Comparison of ENCODE assay signal across 22 cellular contexts in genomic region chr4:40848251-40848650, GRCh38.
DNase-seq lines count a peak whose midpoint lies in the region; ATAC-seq and TF ChIP-seq lines count a peak whose summit lies in the region.
"Had no signal": no experiment of that assay in that cellular context is flagged by ENCODE, and none has a peak within 500 bp of the region (broad histone marks: within the 10 kb centered on the region; RNA-seq: fewer than 3 reads in every experiment).

No MANE protein-coding gene starts in this region.

- in situ Hi-C loops in mammary epithelial cell (cut with MboI; ENCODE audit: low sequenced_read_pairs in 2 of 2), result no loop called here

- 92% methylated on average over 5 of the region's 5 CpGs for WGBS in mammary epithelial cell (ENCODE audit: low coverage, missing lambda C conversion rate)
- WGBS in stomach, 5 donors, result 70 to 94% (median 76%) methylated on average over 4 to 5 of the region's 5 CpGs
- 78 to 85% (median 81%) methylated on average over 5 of the region's 5 CpGs for WGBS in adrenal gland, 4 donors

- BruUV-seq in MCF 10A (replicated peaks; lab: Mats Ljungman, UMichigan) (no TSS peak), mammary epithelial cell (replicated peaks; lab: Mats Ljungman, UMichigan) (no TSS peak)

- no peak for TF ChIP-seq EP300 in stomach (IDR thresholded peaks at IDR 0.05)

- peak overlapping the region; percentile 53 for H3K27ac Mint-ChIP-seq in MCF 10A (ENCODE audit: low read depth, unreplicated experiment)
- peak overlapping the region; percentile 32 for H3K27ac Mint-ChIP-seq in chondrocyte (ENCODE audit: unreplicated experiment)
- H3K27ac Mint-ChIP-seq: activated T-cell treated with anti-CD3 and anti-CD28 coated beads, Interleukin-2, amount 50 U/mL, for 72 hours; effector memory CD8-positive, alpha-beta T cell; memory B cell; T-cell had no signal

- H3K9ac ChIP-seq in mammary epithelial cell (ENCODE audit: insufficient read depth, low read length), result no peak overlapping the region

- dilution Hi-C loops in mammary epithelial cell (cut with HindIII; ENCODE audit: low sequenced_read_pairs), result no loop called here

- H3K27me3 Mint-ChIP-seq in MCF 10A (ENCODE audit: insufficient read depth, unreplicated experiment) (no peaks in the 10 kb centered on the region), chondrocyte (ENCODE audit: low read depth) (no peaks in the 10 kb centered on the region)

- H3K36me3 ChIP-seq in mammary epithelial cell (ENCODE audit: insufficient read depth, low read length) (peaks cover 4% of the 10 kb centered on the region), stomach (no peaks in the 10 kb centered on the region), adrenal gland (replicated peaks in 1 of 2) (no peaks in the 10 kb centered on the region)
- H3K36me3 ChIP-seq: cardiac muscle cell, HAP-1, heart left ventricle had no signal

- H3K4me2 ChIP-seq in mammary epithelial cell (ENCODE audit: insufficient read depth, low read depth, low read length), result no peak overlapping the region
- H3K4me2 ChIP-seq: A549 had no signal

- H3K27me3 ChIP-seq in mammary epithelial cell (ENCODE audit: insufficient read depth, low read length) (no peaks in the 10 kb centered on the region), stomach (no peaks in the 10 kb centered on the region), adrenal gland (no peaks in the 10 kb centered on the region)
- H3K27me3 ChIP-seq: cardiac muscle cell, heart left ventricle had no signal

- DNase-seq in MCF 10A (ENCODE audit: unreplicated experiment), result no peak
- no peak for DNase-seq in mammary epithelial cell
- DNase-seq in NCI-H2196 treated with DMSO at 0.1 percent for 48 hours (lab: John Stamatoyannopoulos, UW; ENCODE audit: unreplicated experiment), result peak; percentile 84
- no peak for DNase-seq in chondrocyte (ENCODE audit: low spot score)
- no peak for DNase-seq in stomach
- no peak for DNase-seq in adrenal gland
- DNase-seq: activated CD4-positive, alpha-beta T cell treated with anti-CD3 and anti-CD28 coated beads, Interleukin-2, amount 50 U/mL, for 48 hours; activated T-cell treated with anti-CD3 and anti-CD28 coated beads, Interleukin-2, amount 50 U/mL, for 72 hours; DMS79 treated with DMSO at 0.1 percent for 48 hours; effector memory CD8-positive, alpha-beta T cell; heart left ventricle; NCI-H1694 treated with DMSO at 0.1 percent for 48 hours; Right ventricle myocardium superior; stimulated activated naive CD8-positive, alpha-beta T cell treated with anti-CD3 and anti-CD28 coated beads, Interleukin-15, Interleukin-2, amounts not matched to agents 100 U/mL and 50 U/mL, for 24 hours; T-cell had no signal

- intact Hi-C loops in MCF 10A (cut with micrococcal nuclease) (no loop called here), mammary epithelial cell (cut with micrococcal nuclease) (no loop called here), stomach (cut with DNase I; ENCODE audit: low total_unique reads) (no loop called here), adrenal gland (cut with DNase I) (no loop called here)

- H3K36me3 Mint-ChIP-seq in MCF 10A (ENCODE audit: insufficient read depth, unreplicated experiment) (peaks cover 59% of the 10 kb centered on the region), chondrocyte (ENCODE audit: low read depth) (peaks cover 2% of the 10 kb centered on the region)
- H3K36me3 Mint-ChIP-seq: memory B cell, T-cell had no signal

- H3K4me1 Mint-ChIP-seq in MCF 10A (ENCODE audit: insufficient read depth, unreplicated experiment), result no peaks in the 10 kb centered on the region
- H3K4me1 Mint-ChIP-seq in chondrocyte (ENCODE audit: low read depth), result peaks cover 22% of the 10 kb centered on the region
- H3K4me1 Mint-ChIP-seq: T-cell had no signal

- CTCF ChIA-PET in MCF 10A (lab: Yijun Ruan, JAX), result interaction anchor here (0.6 kb wide), 1 partner anchor 370 kb away, joined by 3 read pairs; no protein-coding TSS in a partner anchor
- CTCF ChIA-PET in mammary epithelial cell (lab: Charles Lee; ENCODE audit: low non-redundant PET), result no interaction called here

- H3K9me3 ChIP-seq in mammary epithelial cell (replicated peaks; ENCODE audit: insufficient read depth, low read length) (no peaks in the 10 kb centered on the region), stomach (no peaks in the 10 kb centered on the region), adrenal gland (replicated peaks in 1 of 3) (no peaks in the 10 kb centered on the region)
- H3K9me3 ChIP-seq: A549, HAP-1, heart left ventricle had no signal

- POLR2A ChIA-PET in MCF 10A (lab: Yijun Ruan, JAX), result no interaction called here

- no peaks in the 10 kb centered on the region for H3K4me1 ChIP-seq in mammary epithelial cell (ENCODE audit: insufficient read depth, low read length)
- H3K4me1 ChIP-seq in stomach, result peaks cover 0 to 9% (median 0%) of the 10 kb centered on the region in 4 donors
- no peaks in the 10 kb centered on the region for H3K4me1 ChIP-seq in adrenal gland (replicated peaks in 1 of 2)
- H3K4me1 ChIP-seq: A549 had no signal

- no peak overlapping the region for H3K27ac ChIP-seq in mammary epithelial cell (ENCODE audit: insufficient read depth, low read depth, low read length)
- H3K27ac ChIP-seq in stomach, result no peak overlapping the region
- H3K27ac ChIP-seq in adrenal gland, result no peak overlapping the region
- H3K27ac ChIP-seq: A549, cardiac muscle cell, heart left ventricle had no signal

- H3K9me3 Mint-ChIP-seq in MCF 10A (ENCODE audit: unreplicated experiment), result no peaks in the 10 kb centered on the region
- H3K9me3 Mint-ChIP-seq in chondrocyte (ENCODE audit: low read depth), result no peaks in the 10 kb centered on the region
- H3K9me3 Mint-ChIP-seq: activated T-cell treated with anti-CD3 and anti-CD28 coated beads, Interleukin-2, amount 50 U/mL, for 72 hours; effector memory CD8-positive, alpha-beta T cell; memory B cell; T-cell; type B pancreatic cell had no signal

- no peaks in the 10 kb centered on the region for H3K79me2 ChIP-seq in mammary epithelial cell (ENCODE audit: insufficient read depth, low read length)

- H3K4me3 ChIP-seq in mammary epithelial cell (replicated peaks in 1 of 3; ENCODE audit: insufficient read depth in 1 of 3, low read depth in 2 of 3, low read length in 3 of 3) (no peak overlapping the region), stomach (no peak overlapping the region), adrenal gland (no peak overlapping the region)
- H3K4me3 ChIP-seq: A549, cardiac muscle cell, HAP-1, heart left ventricle had no signal

- no peak overlapping the region for H2AFZ ChIP-seq in mammary epithelial cell (ENCODE audit: low read depth, low read length)

- TF ChIP-seq POLR2A in stomach (IDR thresholded peaks at IDR 0.05), result no peak
- TF ChIP-seq POLR2A in adrenal gland (IDR thresholded peaks at IDR 0.05), result no peak

- TF ChIP-seq CTCF in MCF 10A (IDR thresholded peaks at IDR 0.05; ENCODE audit: unreplicated experiment) (no peak), mammary epithelial cell (conservative IDR thresholded peaks at IDR 0.05 in 1 of 2, IDR thresholded peaks at IDR 0.05 in 1 of 2; ENCODE audit: extremely low read depth in 1 of 2, insufficient read depth in 1 of 2, low read depth in 1 of 2, low read length in 2 of 2) (no peak), chondrocyte (IDR thresholded peaks at IDR 0.05) (no peak), stomach (IDR thresholded peaks at IDR 0.05) (no peak), adrenal gland (IDR thresholded peaks at IDR 0.05) (no peak)

- no peak for ATAC-seq in GM21529 (IDR thresholded peaks at IDR 0.05; ENCODE audit: unreplicated experiment)
- no peak for ATAC-seq in activated CD4-positive, CD25-positive, alpha-beta regulatory T cell treated with anti-CD3 and anti-CD28 coated beads, Interleukin-2, amount 50 U/mL, for 24 hours
- ATAC-seq: A549; activated T-cell treated with anti-CD3 and anti-CD28 coated beads, Interleukin-2, amount 50 U/mL, for 72 hours; effector memory CD8-positive, alpha-beta T cell; heart left ventricle; stimulated activated naive CD8-positive, alpha-beta T cell treated with anti-CD3 and anti-CD28 coated beads, Interleukin-15, Interleukin-2, amounts not matched to agents 100 U/mL and 50 U/mL, for 24 hours; T-cell had no signal

- H3K4me3 Mint-ChIP-seq in MCF 10A (ENCODE audit: unreplicated experiment) (no peak overlapping the region), chondrocyte (ENCODE audit: unreplicated experiment) (no peak overlapping the region)
- H3K4me3 Mint-ChIP-seq: activated T-cell treated with anti-CD3 and anti-CD28 coated beads, Interleukin-2, amount 50 U/mL, for 72 hours; effector memory CD8-positive, alpha-beta T cell; memory B cell; T-cell had no signal

- no peaks in the 10 kb centered on the region for H4K20me1 ChIP-seq in mammary epithelial cell (ENCODE audit: insufficient read depth, low read length)
